8 cellular contexts compared by ENCODE assay signal in genomic region chr19:18785179-18786124, GRCh38. TPM values are rescaled to one million over a fixed set of nuclear protein-coding genes. Genes with fewer than 3 reads are reported as not detected.
DNase-seq lines count a peak whose midpoint lies in the region; ATAC-seq and TF ChIP-seq lines count a peak whose summit lies in the region.

No MANE protein-coding gene starts in this region.

- H3K27me3 Mint-ChIP-seq in dendritic cell treated with granulocyte-macrophage colony-stimulating factor and Interleukin-4, amounts not matched to agents 40 ng/mL and 50 ng/mL, for 4 days, result peaks cover 79% of the 10 kb centered on the region

- H3K27me3 ChIP-seq in mesendoderm (ENCODE audit: insufficient read depth, low read length, poor library complexity), result peaks cover 33% of the 10 kb centered on the region

- no peak overlapping the region for H2AK5ac ChIP-seq in mesendoderm (ENCODE audit: low read length)

- H2BK5ac ChIP-seq in mesendoderm (ENCODE audit: low read length), result no peak overlapping the region

- peaks cover 2% of the 10 kb centered on the region for H3K4me1 ChIP-seq in mesendoderm (ENCODE audit: control insufficient read depth, low read depth, low read length)

- peaks cover 55% of the 10 kb centered on the region for H3K4me1 Mint-ChIP-seq in dendritic cell treated with granulocyte-macrophage colony-stimulating factor and Interleukin-4, amounts not matched to agents 40 ng/mL and 50 ng/mL, for 4 days (ENCODE audit: low read depth)

- peak overlapping the region; percentile 7 for H3K4me2 ChIP-seq in mesendoderm (ENCODE audit: low read length)

- H3K79me2 ChIP-seq in mesendoderm (ENCODE audit: control insufficient read depth, insufficient read depth, low read length), result no peaks in the 10 kb centered on the region

- POLR2A ChIA-PET in GM10248 (lab: Yijun Ruan, JAX), result no interaction called here

- no peak overlapping the region for H2BK15ac ChIP-seq in mesendoderm (replicated peaks; ENCODE audit: low read depth)

- H3K56ac ChIP-seq in mesendoderm (ENCODE audit: low read length), result peak overlapping the region; percentile 37

- H3K36me3 ChIP-seq in mesendoderm (ENCODE audit: control insufficient read depth, insufficient read depth, low read length), result no peaks in the 10 kb centered on the region

- H3K9me3 Mint-ChIP-seq in dendritic cell treated with granulocyte-macrophage colony-stimulating factor and Interleukin-4, amounts not matched to agents 40 ng/mL and 50 ng/mL, for 4 days, result no peaks in the 10 kb centered on the region

- no peaks in the 10 kb centered on the region for H3K79me1 ChIP-seq in mesendoderm (ENCODE audit: low read length)

- CTCF ChIA-PET in GM10248 (lab: Yijun Ruan, JAX), result interaction anchor here (1.2 kb wide), 1 partner anchor 46 kb away, joined by 3 read pairs; the partner anchor contains the start of gene UPF1

- intact Hi-C loops in dendritic cell treated with granulocyte-macrophage colony-stimulating factor and Interleukin-4, amounts not matched to agents 40 ng/mL and 50 ng/mL, for 4 days (cut with micrococcal nuclease), result no loop called here

- no peak overlapping the region for H3K27ac ChIP-seq in mesendoderm (ENCODE audit: low read depth, low read length)

- DNase-seq in GM10248 (ENCODE audit: extremely low spot score) (peak; percentile 94), NCI-H2029 treated with DMSO at 0.1 percent for 48 hours (lab: John Stamatoyannopoulos, UW) (peak; percentile 40), mesendoderm (peak; percentile 89)
- peak; percentile 68 for DNase-seq in activated CD4-positive, alpha-beta T cell treated with anti-CD3 and anti-CD28 coated beads, Interleukin-2, amount 50 U/mL, for 1 hour
- peak; percentile 45 to 80 for DNase-seq in stimulated activated CD8-positive, alpha-beta memory T cell treated with anti-CD3 and anti-CD28 coated beads, Interleukin-7, amount 100 ng/mL, for 48 hours (ENCODE audit: extremely low read depth in 1 of 2, low read depth in 1 of 2)

- H3K4me3 ChIP-seq in mesendoderm (ENCODE audit: low read length), result no peak overlapping the region

- no peak overlapping the region for H4K8ac ChIP-seq in mesendoderm (ENCODE audit: low read depth, low read length)

- ATAC-seq in GM19467 (IDR thresholded peaks at IDR 0.05; ENCODE audit: unreplicated experiment) (no peak), GM21447 (IDR thresholded peaks at IDR 0.05; ENCODE audit: unreplicated experiment) (no peak)

- H2BK120ac ChIP-seq in mesendoderm (ENCODE audit: low read depth, low read length), result no peak overlapping the region

- H3K36me3 Mint-ChIP-seq in dendritic cell treated with granulocyte-macrophage colony-stimulating factor and Interleukin-4, amounts not matched to agents 40 ng/mL and 50 ng/mL, for 4 days (ENCODE audit: low read depth), result no peaks in the 10 kb centered on the region

- H3K18ac ChIP-seq in mesendoderm (ENCODE audit: low read length), result no peak overlapping the region

- WGBS in mesendoderm (ENCODE audit: extremely low coverage, insufficient coverage, low lambda C conversion rate), result no CpG with 5 or more reads among the region's 65 CpGs

- H3K9ac ChIP-seq in mesendoderm (ENCODE audit: low read length), result peak overlapping the region; percentile 14

- H3K23ac ChIP-seq in mesendoderm (ENCODE audit: low read length), result no peak overlapping the region

- TF ChIP-seq CTCF in GM10248 (IDR thresholded peaks at IDR 0.05; ENCODE audit: control extremely low read depth, extremely low read depth, low read depth, missing control alignments), result no peak

- no peak overlapping the region for H4K5ac ChIP-seq in mesendoderm (ENCODE audit: low read length)

- no peak overlapping the region for H3K4ac ChIP-seq in mesendoderm (ENCODE audit: low read depth, low read length)

- peak overlapping the region; percentile 43 for H3K27ac Mint-ChIP-seq in dendritic cell treated with granulocyte-macrophage colony-stimulating factor and Interleukin-4, amounts not matched to agents 40 ng/mL and 50 ng/mL, for 4 days

- H3K4me3 Mint-ChIP-seq in dendritic cell treated with granulocyte-macrophage colony-stimulating factor and Interleukin-4, amounts not matched to agents 40 ng/mL and 50 ng/mL, for 4 days, result peak overlapping the region; percentile 54

RNA-seq across cellular contexts. Expression of gene COMP, which starts 5.7 kb away (rescaled TPM):
- 0.01 TPM for polyA plus RNA-seq in mesendoderm (2013, experiment 1 of 2)
- polyA plus RNA-seq in mesendoderm (2013, experiment 2 of 2), result 0.03 TPM

RNA-seq across cellular contexts. Expression of gene UPF1, which starts 46.3 kb away (rescaled TPM):
- polyA plus RNA-seq in mesendoderm (2013, experiment 1 of 2), result 26.9 TPM
- polyA plus RNA-seq in mesendoderm (2013, experiment 2 of 2), result 25.8 TPM

Comparison
In these comparisons a context has a peak if more than half of its experiments do, and no peak if none do; other contexts are left out.
1. DNase-seq: peak in every context shown above with its lines; median percentile 94 in GM10248; 89 in mesendoderm; 68 in activated CD4-positive, alpha-beta T cell treated with anti-CD3 and anti-CD28 coated beads, Interleukin-2, amount 50 U/mL, for 1 hour; 62 in stimulated activated CD8-positive, alpha-beta memory T cell treated with anti-CD3 and anti-CD28 coated beads, Interleukin-7, amount 100 ng/mL, for 48 hours; 40 in NCI-H2029 treated with DMSO at 0.1 percent for 48 hours.